17 cellular contexts compared by ENCODE assay signal in genomic region chr5:58724992-58725391, GRCh38.
"Had no signal": no experiment of that assay in that cellular context is flagged by ENCODE, and none has a peak within 500 bp of the region (broad histone marks: within the 10 kb centered on the region; RNA-seq: fewer than 3 reads in every experiment).

No MANE protein-coding gene starts in this region.

- H3K36me3 ChIP-seq: esophagus muscularis mucosa, gastroesophageal sphincter, heart right ventricle, left lung, lower lobe of right lung had no signal

- H3K36me3 Mint-ChIP-seq: naive thymus-derived CD4-positive, alpha-beta T cell had no signal

- H3K4me1 ChIP-seq: esophagus muscularis mucosa, foreskin keratinocyte, gastroesophageal sphincter, left lung, lower lobe of right lung had no signal

- H3K27ac ChIP-seq: coronary artery, dorsolateral prefrontal cortex, esophagus muscularis mucosa, foreskin keratinocyte, gastroesophageal sphincter, heart right ventricle, left lung, lower lobe of right lung had no signal

- H3K4me3 Mint-ChIP-seq: naive thymus-derived CD4-positive, alpha-beta T cell had no signal

- DNase-seq: dermis blood vessel endothelial cell; dorsolateral prefrontal cortex; effector CD4-positive, alpha-beta T cell; effector memory CD4-positive, alpha-beta T cell; foreskin keratinocyte; heart right ventricle; hippocampal formation; left cardiac atrium; left lung; left ventricle myocardium superior; lower lobe of right lung; mesenchymal stem cell; midbrain; naive thymus-derived CD4-positive, alpha-beta T cell had no signal

- H3K4me1 Mint-ChIP-seq: naive thymus-derived CD4-positive, alpha-beta T cell had no signal

- H3K4me3 ChIP-seq: coronary artery, dorsolateral prefrontal cortex, esophagus muscularis mucosa, gastroesophageal sphincter, heart right ventricle, left lung, lower lobe of right lung had no signal

- H3K27ac Mint-ChIP-seq: naive thymus-derived CD4-positive, alpha-beta T cell had no signal

- H3K27me3 ChIP-seq: dorsolateral prefrontal cortex, esophagus muscularis mucosa, gastroesophageal sphincter, heart right ventricle, left lung had no signal
